In the genomic region with DNA sequence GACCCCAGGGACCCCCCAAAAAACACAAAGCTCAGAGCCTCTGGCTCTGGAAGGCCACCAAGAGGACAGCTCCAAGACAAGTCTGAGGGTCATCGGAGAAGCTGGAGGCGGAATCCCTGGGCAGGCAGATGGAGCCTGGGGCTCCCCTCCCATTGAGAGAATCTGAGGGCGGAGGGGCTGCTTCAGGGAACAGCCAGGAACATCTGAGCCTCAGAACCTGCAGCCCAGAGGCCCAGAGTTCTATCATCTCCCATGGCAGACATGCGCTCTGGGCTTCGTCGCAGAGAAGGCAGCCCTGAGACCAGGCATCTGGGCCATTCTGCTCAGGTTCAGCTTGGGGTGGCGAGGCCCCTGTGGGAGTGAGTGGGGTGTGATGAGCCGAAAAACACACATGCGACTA, we compare ENCODE assay signal across 33 cellular contexts. TPM values are rescaled to one million over a fixed set of nuclear protein-coding genes. Genes with fewer than 3 reads are reported as not detected.
"Had no signal": no experiment of that assay in that cellular context is flagged by ENCODE, and none has a peak within 500 bp of the region (broad histone marks: within the 10 kb centered on the region; RNA-seq: fewer than 3 reads in every experiment).

No MANE protein-coding gene starts in this region.

- DNase-seq: colonic mucosa; cortex of kidney; effector CD8-positive, alpha-beta T cell; effector memory CD8-positive, alpha-beta T cell; erythroblast; esophagus squamous epithelium; foreskin fibroblast; foreskin melanocyte; gastrocnemius medialis; glutamatergic neuron; head of caudate nucleus; heart right ventricle; hippocampal formation; left cardiac atrium; left ventricle myocardium superior; lower lobe of right lung; mesenchymal stem cell; midbrain; naive thymus-derived CD4-positive, alpha-beta T cell had no signal

- H3K4me1 ChIP-seq: colonic mucosa, esophagus squamous epithelium, gastrocnemius medialis, heart right ventricle, left lung, lower lobe of right lung had no signal

- H3K9me3 Mint-ChIP-seq: dendritic cell treated with granulocyte-macrophage colony-stimulating factor and Interleukin-4, amounts not matched to agents 40 ng/mL and 50 ng/mL, for 4 days; effector memory CD8-positive, alpha-beta T cell; endodermal cell; naive thymus-derived CD4-positive, alpha-beta T cell had no signal

- H3K4me3 Mint-ChIP-seq: dendritic cell treated with granulocyte-macrophage colony-stimulating factor and Interleukin-4, amounts not matched to agents 40 ng/mL and 50 ng/mL, for 4 days; effector memory CD8-positive, alpha-beta T cell; endodermal cell; naive thymus-derived CD4-positive, alpha-beta T cell had no signal

- H3K27me3 ChIP-seq: colonic mucosa, gastrocnemius medialis had no signal

- H3K9me3 ChIP-seq: colonic mucosa, esophagus squamous epithelium, gastrocnemius medialis, heart right ventricle, left lung, lower lobe of right lung had no signal

- H3K4me3 ChIP-seq: colonic mucosa, esophagus squamous epithelium, gastrocnemius medialis, heart right ventricle, left lung, lower lobe of right lung had no signal

- H3K27ac Mint-ChIP-seq: dendritic cell treated with granulocyte-macrophage colony-stimulating factor and Interleukin-4, amounts not matched to agents 40 ng/mL and 50 ng/mL, for 4 days; effector memory CD8-positive, alpha-beta T cell; endodermal cell had no signal

- H3K27ac ChIP-seq: colonic mucosa, epithelial cell of prostate, esophagus squamous epithelium, gastrocnemius medialis, heart right ventricle, left lung, lower lobe of right lung had no signal

- H3K36me3 Mint-ChIP-seq: naive thymus-derived CD4-positive, alpha-beta T cell had no signal

- H3K36me3 ChIP-seq: colonic mucosa, esophagus squamous epithelium, gastrocnemius medialis, heart right ventricle, left lung, lower lobe of right lung had no signal

RNA-seq across cellular contexts. Expression of a gene that starts 7.1 kb away (rescaled TPM):
- total RNA-seq: colonic mucosa; dermis microvascular lymphatic vessel endothelial cell; endodermal cell; esophagus mucosa; esophagus squamous epithelium; gastrocnemius medialis; glomerular endothelial cell; heart right ventricle; kidney epithelial cell; left cardiac atrium; left lung; left ventricle myocardium superior; lower leg skin; lower lobe of right lung; lung microvascular endothelial cell; mesenteric fat pad; mononuclear cell; mucosa of gallbladder; naive thymus-derived CD4-positive, alpha-beta T cell had no signal
- polyA plus RNA-seq: heart right ventricle; keratinocyte; naive thymus-derived CD4-positive, alpha-beta T cell had no signal

RNA-seq across cellular contexts. Expression of a gene that starts 53.5 kb away (rescaled TPM):
- total RNA-seq: colonic mucosa; dermis microvascular lymphatic vessel endothelial cell; esophagus squamous epithelium; gastrocnemius medialis; glomerular endothelial cell; kidney epithelial cell; left cardiac atrium; left lung; left ventricle myocardium superior; lower lobe of right lung; lung microvascular endothelial cell; mesenteric fat pad; mononuclear cell; mucosa of gallbladder; naive thymus-derived CD4-positive, alpha-beta T cell had no signal
- polyA plus RNA-seq: heart right ventricle; keratinocyte; naive thymus-derived CD4-positive, alpha-beta T cell had no signal

RNA-seq across cellular contexts. Expression of a gene that starts 56.8 kb away (rescaled TPM):
- total RNA-seq: dermis microvascular lymphatic vessel endothelial cell had no signal
